In genomic region chr16:74557275-74557674, GRCh38 we compare ENCODE assay signal across 19 cellular contexts. TPM values are rescaled to one million over a fixed set of nuclear protein-coding genes. Genes with fewer than 3 reads are reported as not detected.
DNase-seq lines count a peak whose midpoint lies in the region; ATAC-seq and TF ChIP-seq lines count a peak whose summit lies in the region.
"Had no signal": no experiment of that assay in that cellular context is flagged by ENCODE, and none has a peak within 500 bp of the region (broad histone marks: within the 10 kb centered on the region; RNA-seq: fewer than 3 reads in every experiment).

No MANE protein-coding gene starts in this region.

- H3K4me3 Mint-ChIP-seq in CD8-positive, alpha-beta memory T cell, result no peak overlapping the region
- no peak overlapping the region for H3K4me3 Mint-ChIP-seq in central memory CD8-positive, alpha-beta T cell
- no peak overlapping the region for H3K4me3 Mint-ChIP-seq in nephron progenitor cell
- H3K4me3 Mint-ChIP-seq: activated CD8-positive, alpha-beta memory T cell treated with anti-CD3 and anti-CD28 coated beads, Interleukin-2, amount 10 ng/mL, durations not matched to agents 7 days and 5 days; CD14-positive monocyte; neural crest cell had no signal

- peaks cover 0 to 14% (median 3%) of the 10 kb centered on the region in 3 donors for H3K36me3 Mint-ChIP-seq in CD8-positive, alpha-beta memory T cell
- peaks cover 4% of the 10 kb centered on the region for H3K36me3 Mint-ChIP-seq in central memory CD8-positive, alpha-beta T cell (ENCODE audit: insufficient read depth)
- peaks cover 5% of the 10 kb centered on the region for H3K36me3 Mint-ChIP-seq in nephron progenitor cell (ENCODE audit: low read depth)

- H3K36me3 ChIP-seq in CD8-positive, alpha-beta memory T cell (ENCODE audit: insufficient read depth, low read length), result no peaks in the 10 kb centered on the region
- H3K36me3 ChIP-seq in Karpas-422 (ENCODE audit: insufficient read depth, low read length) (no peaks in the 10 kb centered on the region), hepatocyte (replicated peaks; ENCODE audit: insufficient read depth, low read depth) (no peaks in the 10 kb centered on the region)
- H3K36me3 ChIP-seq: adrenal gland, sigmoid colon had no signal

- H3K27me3 ChIP-seq in CD8-positive, alpha-beta memory T cell (ENCODE audit: insufficient read depth, low read length, poor library complexity, severe bottlenecking), result no peaks in the 10 kb centered on the region
- H3K27me3 ChIP-seq in Karpas-422 (ENCODE audit: low read length) (no peaks in the 10 kb centered on the region), hepatocyte (no peaks in the 10 kb centered on the region)
- H3K27me3 ChIP-seq: adrenal gland, sigmoid colon had no signal

- H3K9ac ChIP-seq in Karpas-422 (ENCODE audit: low read length), result no peak overlapping the region

- H3K27ac ChIP-seq in CD8-positive, alpha-beta memory T cell (ENCODE audit: low read depth, low read length), result no peak overlapping the region
- H3K27ac ChIP-seq in Karpas-422 (ENCODE audit: low read length), result 0 out of 2 replicates have a peak overlapping the region, but pooled peaks have one; percentile 22
- H3K27ac ChIP-seq in hepatocyte, result no peak overlapping the region
- H3K27ac ChIP-seq: adrenal gland, sigmoid colon had no signal

- H3K9me3 Mint-ChIP-seq in CD8-positive, alpha-beta memory T cell, result no peaks in the 10 kb centered on the region
- no peaks in the 10 kb centered on the region for H3K9me3 Mint-ChIP-seq in central memory CD8-positive, alpha-beta T cell
- no peaks in the 10 kb centered on the region for H3K9me3 Mint-ChIP-seq in nephron progenitor cell
- H3K9me3 Mint-ChIP-seq: CD14-positive monocyte, neural crest cell had no signal

- H4K20me1 ChIP-seq in Karpas-422 (ENCODE audit: insufficient read depth, low read depth, low read length) (no peaks in the 10 kb centered on the region), hepatocyte (ENCODE audit: insufficient read depth, poor library complexity, severe bottlenecking) (peaks cover 40% of the 10 kb centered on the region)

- CTCF ChIA-PET in CD8-positive, alpha-beta memory T cell (lab: Charles Lee), result no interaction called here

- no peak for TF ChIP-seq CTCF in nephron progenitor cell (IDR thresholded peaks at IDR 0.05)
- no peak for TF ChIP-seq CTCF in hepatocyte (IDR thresholded peaks at IDR 0.05; ENCODE audit: poor library complexity)

- ATAC-seq in central memory CD8-positive, alpha-beta T cell (replicated peaks; ENCODE audit: extremely low read depth, poor library complexity, severe bottlenecking), result no peak
- ATAC-seq: activated CD8-positive, alpha-beta memory T cell treated with anti-CD3 and anti-CD28 coated beads, Interleukin-2, amount 10 ng/mL, durations not matched to agents 7 days and 5 days had no signal

- H3K4me3 ChIP-seq in CD8-positive, alpha-beta memory T cell (ENCODE audit: low read length), result no peak overlapping the region
- H3K4me3 ChIP-seq in Karpas-422 (ENCODE audit: low read length), result no peak overlapping the region
- H3K4me3 ChIP-seq in hepatocyte, result no peak overlapping the region
- H3K4me3 ChIP-seq: adrenal gland, sigmoid colon had no signal

- peak overlapping the region; percentile 34 to 89 (median 63) for H3K27ac Mint-ChIP-seq in CD8-positive, alpha-beta memory T cell
- peak overlapping the region; percentile 78 for H3K27ac Mint-ChIP-seq in central memory CD8-positive, alpha-beta T cell (ENCODE audit: low read depth)
- H3K27ac Mint-ChIP-seq in nephron progenitor cell, result peak overlapping the region; percentile 34
- H3K27ac Mint-ChIP-seq: activated CD8-positive, alpha-beta memory T cell treated with anti-CD3 and anti-CD28 coated beads, Interleukin-2, amount 10 ng/mL, durations not matched to agents 7 days and 5 days had no signal

- H3K9me3 ChIP-seq in CD8-positive, alpha-beta memory T cell (ENCODE audit: low read length), result no peaks in the 10 kb centered on the region
- H3K9me3 ChIP-seq in Karpas-422 (ENCODE audit: low read length) (no peaks in the 10 kb centered on the region), hepatocyte (ENCODE audit: low read depth) (no peaks in the 10 kb centered on the region)
- H3K9me3 ChIP-seq: adrenal gland, sigmoid colon had no signal

- H3K4me1 Mint-ChIP-seq in CD8-positive, alpha-beta memory T cell, result peaks cover 40 to 67% (median 54%) of the 10 kb centered on the region in 3 donors
- H3K4me1 Mint-ChIP-seq in central memory CD8-positive, alpha-beta T cell, result peaks cover 41% of the 10 kb centered on the region
- no peaks in the 10 kb centered on the region for H3K4me1 Mint-ChIP-seq in nephron progenitor cell
- H3K4me1 Mint-ChIP-seq: neural crest cell had no signal

- DNase-seq in CD8-positive, alpha-beta memory T cell, result no peak
- DNase-seq in Karpas-422 (no peak), nephron progenitor cell (no peak), NCI-H1930 (lab: John Stamatoyannopoulos, UW) (no peak), hepatocyte (ENCODE audit: low spot score) (no peak), Kasumi-1 (lab: John Stamatoyannopoulos, UW) (no peak)
- no peak for DNase-seq in central memory CD8-positive, alpha-beta T cell (ENCODE audit: low spot score in 2 of 2)
- DNase-seq: activated CD8-positive, alpha-beta memory T cell treated with anti-CD3 and anti-CD28 coated beads, Interleukin-2, amount 10 ng/mL, durations not matched to agents 7 days and 5 days; adrenal gland; cortex of kidney; GDM1; NCI-H1105; NCI-H2081 treated with DMSO at 0.1 percent for 48 hours; OCI-M1; SHP77; sigmoid colon; stimulated activated CD8-positive, alpha-beta memory T cell treated with anti-CD3 and anti-CD28 coated beads, Interleukin-4, amount 100 ng/mL, for 48 hours had no signal

- no peak overlapping the region for H2AFZ ChIP-seq in Karpas-422 (ENCODE audit: low read length)
- no peak overlapping the region for H2AFZ ChIP-seq in hepatocyte

- no peaks in the 10 kb centered on the region for H3K9me2 ChIP-seq in Karpas-422 (replicated peaks; ENCODE audit: insufficient read depth, low read length)
- H3K9me2 ChIP-seq in hepatocyte (replicated peaks; ENCODE audit: insufficient read depth), result no peaks in the 10 kb centered on the region

- H3K27me3 Mint-ChIP-seq in CD8-positive, alpha-beta memory T cell, result no peaks in the 10 kb centered on the region
- H3K27me3 Mint-ChIP-seq in central memory CD8-positive, alpha-beta T cell, result no peaks in the 10 kb centered on the region
- H3K27me3 Mint-ChIP-seq in nephron progenitor cell (ENCODE audit: low read depth, poor library complexity), result no peaks in the 10 kb centered on the region
- H3K27me3 Mint-ChIP-seq: activated CD8-positive, alpha-beta memory T cell treated with anti-CD3 and anti-CD28 coated beads, Interleukin-2, amount 10 ng/mL, durations not matched to agents 7 days and 5 days had no signal

- H3K4me1 ChIP-seq in CD8-positive, alpha-beta memory T cell (ENCODE audit: insufficient read depth, low read length), result peaks cover 27% of the 10 kb centered on the region
- H3K4me1 ChIP-seq in Karpas-422 (ENCODE audit: low read length), result peaks cover 39% of the 10 kb centered on the region
- H3K4me1 ChIP-seq in hepatocyte (ENCODE audit: insufficient read depth), result no peaks in the 10 kb centered on the region

- no peak overlapping the region for H3K4me2 ChIP-seq in Karpas-422 (ENCODE audit: low read depth, low read length, poor library complexity, severe bottlenecking)
- no peak overlapping the region for H3K4me2 ChIP-seq in hepatocyte

- H3K79me2 ChIP-seq in Karpas-422 (ENCODE audit: low read length) (peaks cover 79% of the 10 kb centered on the region), hepatocyte (peaks cover 71% of the 10 kb centered on the region)

- POLR2A ChIA-PET in CD8-positive, alpha-beta memory T cell (lab: Charles Lee), result no interaction called here

- 100% methylated on average over 1 of the region's 1 CpG for WGBS in hepatocyte (ENCODE audit: low lambda C conversion rate, missing lambda C conversion rate)

RNA-seq across cellular contexts. Expression of gene GLG1, which starts 49.6 kb away (rescaled TPM):
- total RNA-seq in CD8-positive, alpha-beta memory T cell, result 10 to 100 TPM; 52.3 to 56.7 TPM
- 174 TPM for polyA plus RNA-seq in CD8-positive, alpha-beta memory T cell
- 65.2 and 87.8 TPM in 2 replicates for total RNA-seq in Karpas-422 (2014; rRNA removed; shearing (Covaris generic); ENCODE audit: low replicate concordance)
- total RNA-seq in hepatocyte, result 131 and 142 TPM in 2 replicates
- 146 and 148 TPM in 2 replicates for polyA plus RNA-seq in hepatocyte
